ENCODE assay signal across 11 cellular contexts in genomic region chr6:169427856-169428255, GRCh38.
DNase-seq lines count a peak whose midpoint lies in the region; ATAC-seq and TF ChIP-seq lines count a peak whose summit lies in the region.
"Had no signal": no experiment of that assay in that cellular context is flagged by ENCODE, and none has a peak within 500 bp of the region (broad histone marks: within the 10 kb centered on the region; RNA-seq: fewer than 3 reads in every experiment).

No MANE protein-coding gene starts in this region.

- DNase-seq in HS-27A (ENCODE audit: low read depth) (peak; percentile 20), chondrocyte (ENCODE audit: low spot score) (no peak), left kidney (ENCODE audit: low read depth, low spot score) (peak; percentile 84)
- DNase-seq in naive thymus-derived CD8-positive, alpha-beta T cell: no peak
- no peak for DNase-seq in activated naive CD4-positive, alpha-beta T cell treated with Interleukin-2 at 50 U/mL for 16 hours
- DNase-seq: activated T-cell treated with anti-CD3 and anti-CD28 coated beads, Interleukin-2, amount 50 U/mL, for 24 hours; SHP77 treated with DMSO at 0.1 percent for 48 hours; stimulated activated CD4-positive, alpha-beta T cell treated with anti-CD3 and anti-CD28 coated beads, Interleukin-2, amount 100 ng/mL, for 48 hours had no signal

- H3K9ac ChIP-seq in subcutaneous abdominal adipose tissue (ENCODE audit: low read length in 5 of 5): no peak overlapping the region

- no peaks in the 10 kb centered on the region for H3K36me3 ChIP-seq in subcutaneous abdominal adipose tissue (ENCODE audit: control insufficient read depth in 5 of 5, insufficient read depth in 5 of 5, low read length in 5 of 5)

- H3K27me3 Mint-ChIP-seq in chondrocyte (ENCODE audit: low read depth): no peaks in the 10 kb centered on the region
- no peaks in the 10 kb centered on the region for H3K27me3 Mint-ChIP-seq in naive thymus-derived CD8-positive, alpha-beta T cell

- H3K4me3 ChIP-seq in subcutaneous abdominal adipose tissue (ENCODE audit: low read depth in 1 of 5, low read length in 5 of 5): peak overlapping the region in 2 of 5 donors; percentile 27 to 35

- H3K4me3 Mint-ChIP-seq in chondrocyte (ENCODE audit: unreplicated experiment): peak overlapping the region; percentile 67
- H3K4me3 Mint-ChIP-seq in naive thymus-derived CD8-positive, alpha-beta T cell: no peak overlapping the region
- H3K4me3 Mint-ChIP-seq: activated T-cell treated with anti-CD3 and anti-CD28 coated beads, Interleukin-2, amount 50 U/mL, for 24 hours had no signal

- peaks cover 0 to 21% (median 14%) of the 10 kb centered on the region in 5 donors for H3K4me1 ChIP-seq in subcutaneous abdominal adipose tissue (ENCODE audit: control insufficient read depth in 5 of 5, insufficient read depth in 5 of 5, low read length in 5 of 5)

- peak overlapping the region; percentile 93 for H3K27ac Mint-ChIP-seq in chondrocyte (ENCODE audit: unreplicated experiment)
- H3K27ac Mint-ChIP-seq in naive thymus-derived CD8-positive, alpha-beta T cell: no peak overlapping the region
- H3K27ac Mint-ChIP-seq: activated T-cell treated with anti-CD3 and anti-CD28 coated beads, Interleukin-2, amount 50 U/mL, for 24 hours had no signal

- H3K9me3 Mint-ChIP-seq in chondrocyte (ENCODE audit: low read depth): peaks cover 12% of the 10 kb centered on the region
- peaks cover 8 to 37% (median 28%) of the 10 kb centered on the region in 9 donors for H3K9me3 Mint-ChIP-seq in naive thymus-derived CD8-positive, alpha-beta T cell

- no peaks in the 10 kb centered on the region for H3K27me3 ChIP-seq in subcutaneous abdominal adipose tissue (ENCODE audit: control insufficient read depth in 5 of 5, insufficient read depth in 4 of 5, low read length in 5 of 5)

- POLR2A ChIA-PET in naive thymus-derived CD8-positive, alpha-beta T cell (lab: Charles Lee): no interaction called here

- ATAC-seq in HG02763 (IDR thresholded peaks at IDR 0.05; ENCODE audit: unreplicated experiment) (no peak), GM21423 (IDR thresholded peaks at IDR 0.05; ENCODE audit: unreplicated experiment) (no peak)
- no peak for ATAC-seq in naive thymus-derived CD8-positive, alpha-beta T cell

- H3K4me1 Mint-ChIP-seq in chondrocyte (ENCODE audit: low read depth): peaks cover 18% of the 10 kb centered on the region
- H3K4me1 Mint-ChIP-seq in naive thymus-derived CD8-positive, alpha-beta T cell: no peaks in the 10 kb centered on the region

- peaks cover 0 to 23% (median 20%) of the 10 kb centered on the region in 5 donors for H3K9me3 ChIP-seq in subcutaneous abdominal adipose tissue (ENCODE audit: control insufficient read depth in 5 of 5, low read length in 5 of 5)

- peaks cover 9% of the 10 kb centered on the region for H3K36me3 Mint-ChIP-seq in chondrocyte (ENCODE audit: low read depth)
- H3K36me3 Mint-ChIP-seq in naive thymus-derived CD8-positive, alpha-beta T cell: peaks cover 0 to 31% (median 14%) of the 10 kb centered on the region in 3 donors

- no peak for TF ChIP-seq CTCF in chondrocyte (IDR thresholded peaks at IDR 0.05)

- peak overlapping the region; percentile 49 for H3K27ac ChIP-seq in subcutaneous abdominal adipose tissue (ENCODE audit: low read depth, low read length)

Comparison
In these comparisons a context has a peak if more than half of its experiments do, and no peak if none do; other contexts are left out.
1. DNase-seq: peak in HS-27A (single experiment) and left kidney (single experiment); none in chondrocyte (single experiment), naive thymus-derived CD8-positive, alpha-beta T cell (0 of 10) and activated naive CD4-positive, alpha-beta T cell treated with Interleukin-2 at 50 U/mL for 16 hours (single experiment).